In genomic region chr3:46490338-46491084, GRCh38 we compare ENCODE assay signal across 17 cellular contexts. TPM values are rescaled to one million over a fixed set of nuclear protein-coding genes. Genes with fewer than 3 reads are reported as not detected.
A peak's percentile ranks its signal among the peaks of the same experiment; 100 is the strongest.
DNase-seq lines count a peak whose midpoint lies in the region; ATAC-seq and TF ChIP-seq lines count a peak whose summit lies in the region.
"Had no signal": no experiment of that assay in that cellular context is flagged by ENCODE, and none has a peak within 500 bp of the region (broad histone marks: within the 10 kb centered on the region; RNA-seq: fewer than 3 reads in every experiment).

No MANE protein-coding gene starts in this region.

- peak overlapping the region; percentile 83 for H3K27ac Mint-ChIP-seq in HFFc6
- H3K27ac Mint-ChIP-seq: activated CD4-positive, alpha-beta memory T cell treated with anti-CD3 and anti-CD28 coated beads for 36 hours; IgD-negative memory B cell; neural progenitor cell; type B pancreatic cell had no signal

- H3K36me3 Mint-ChIP-seq in HFFc6 (ENCODE audit: low read depth), result peaks cover 15% of the 10 kb centered on the region; the same call in 1 of the 2 replicates
- H3K36me3 Mint-ChIP-seq: activated CD4-positive, alpha-beta memory T cell treated with anti-CD3 and anti-CD28 coated beads for 36 hours; IgD-negative memory B cell; neural progenitor cell; type B pancreatic cell had no signal

- no peak for TF ChIP-seq CTCF in HFFc6 (IDR thresholded peaks at IDR 0.05)

- no peak overlapping the region for H3K4me3 Mint-ChIP-seq in HFFc6
- H3K4me3 Mint-ChIP-seq: activated CD4-positive, alpha-beta memory T cell treated with anti-CD3 and anti-CD28 coated beads for 36 hours; IgD-negative memory B cell; neural progenitor cell; type B pancreatic cell had no signal

- H3K4me1 Mint-ChIP-seq in HFFc6 (ENCODE audit: low read depth), result peaks cover 42% of the 10 kb centered on the region

- DNase-seq in AG08395 (ENCODE audit: low spot score) (peak; percentile 40), HFFc6 (peak; percentile 43), amniotic epithelial cell (ENCODE audit: low read depth) (peak; percentile 87), left ventricle myocardium superior (no peak)
- DNase-seq: activated CD4-positive, alpha-beta memory T cell treated with anti-CD3 and anti-CD28 coated beads for 36 hours; dorsolateral prefrontal cortex; NCI-H1417; sigmoid colon; SJCRH30 had no signal

- no peaks in the 10 kb centered on the region for H3K9me3 Mint-ChIP-seq in HFFc6
- H3K9me3 Mint-ChIP-seq: activated CD4-positive, alpha-beta memory T cell treated with anti-CD3 and anti-CD28 coated beads for 36 hours; IgD-negative memory B cell; type B pancreatic cell had no signal

- peaks cover 3% of the 10 kb centered on the region; the same call in 1 of the 2 replicates for H3K27me3 Mint-ChIP-seq in HFFc6 (ENCODE audit: insufficient read depth)
- H3K27me3 Mint-ChIP-seq: activated CD4-positive, alpha-beta memory T cell treated with anti-CD3 and anti-CD28 coated beads for 36 hours; IgD-negative memory B cell had no signal

- intact Hi-C loops in left ventricle myocardium superior (cut with micrococcal nuclease), result loop anchor here (10.0 kb wide), 1 partner anchor 54 kb away; no protein-coding TSS in a partner anchor

- ATAC-seq in left ventricle myocardium superior (peak; percentile 54), SK-N-SH treated with all-trans-retinoic acid at 6 μM for 48 hours (no peak), HG02763 (IDR thresholded peaks at IDR 0.05; ENCODE audit: unreplicated experiment) (no peak), GM21786 (IDR thresholded peaks at IDR 0.05; ENCODE audit: unreplicated experiment) (no peak), HG02759 (IDR thresholded peaks at IDR 0.05; ENCODE audit: unreplicated experiment) (no peak)

TF ChIP-seq in SK-N-SH treated with all-trans-retinoic acid at 6 μM for 48 hours, 23 proteins besides CTCF, POLR2A, EP300 and RAD21:
- no peak for TF ChIP-seq GLIS3 (CRISPR knock-in tag; IDR thresholded peaks at IDR 0.05)
- TF ChIP-seq PATZ1 (CRISPR knock-in tag; IDR thresholded peaks at IDR 0.05; ENCODE audit: borderline replicate concordance), result no peak
- no peak for TF ChIP-seq PPARA (CRISPR knock-in tag; IDR thresholded peaks at IDR 0.05; ENCODE audit: borderline replicate concordance)
- no peak for TF ChIP-seq CSDC2 (CRISPR knock-in tag; IDR thresholded peaks at IDR 0.05)
- TF ChIP-seq ZFP30 (CRISPR knock-in tag; IDR thresholded peaks at IDR 0.05), result no peak
- no peak for TF ChIP-seq TCF4 (CRISPR knock-in tag; IDR thresholded peaks at IDR 0.05; ENCODE audit: borderline replicate concordance)
- no peak for TF ChIP-seq ZNF70 (CRISPR knock-in tag; IDR thresholded peaks at IDR 0.05)
- TF ChIP-seq TSHZ2 (CRISPR knock-in tag; IDR thresholded peaks at IDR 0.05), result no peak

RNA-seq across cellular contexts. Expression of gene RTP3, which starts 7.3 kb away (rescaled TPM):
- total RNA-seq in HFFc6 (2021; fragmentation: NEBNext Ultra II Directional; extraction: Animal tissue kit (Norgen Biotek cat#: 25700)), result not detected
- total RNA-seq in left ventricle myocardium superior, result not detected
- total RNA-seq: activated CD4-positive, alpha-beta memory T cell treated with anti-CD3 and anti-CD28 coated beads for 36 hours; dorsolateral prefrontal cortex; lung microvascular endothelial cell; sigmoid colon; SJCRH30 had no signal

RNA-seq across cellular contexts. Expression of gene LTF, which starts 25.8 kb away (rescaled TPM):
- total RNA-seq in HFFc6 (2021; fragmentation: NEBNext Ultra II Directional; extraction: Animal tissue kit (Norgen Biotek cat#: 25700)), result under 1 TPM in 1 of 6 experiments, not detected in 5; 0.40 TPM
- 3.7 TPM for total RNA-seq in left ventricle myocardium superior
- total RNA-seq: activated CD4-positive, alpha-beta memory T cell treated with anti-CD3 and anti-CD28 coated beads for 36 hours; SJCRH30 had no signal
